22 cellular contexts compared by ENCODE assay signal in the genomic region with DNA sequence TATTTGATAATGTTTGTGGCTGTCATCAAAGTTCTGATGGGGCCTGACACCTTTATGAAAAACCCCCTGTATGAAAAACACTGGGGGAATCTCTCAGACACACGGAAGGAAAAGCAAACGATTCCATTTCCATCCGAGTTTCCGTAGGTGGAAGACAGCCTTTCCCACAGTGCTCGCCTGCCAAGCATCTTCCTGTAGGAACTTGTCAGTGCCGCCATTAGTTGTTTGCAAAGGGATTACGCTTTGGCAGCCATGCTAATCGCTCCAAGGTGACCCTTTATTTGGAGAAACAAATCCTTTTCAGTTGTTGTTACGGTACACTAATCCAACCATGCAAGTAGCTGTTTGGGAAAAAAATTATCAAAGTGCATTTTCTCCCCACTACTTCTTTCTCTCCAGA. TPM values are rescaled to one million over a fixed set of nuclear protein-coding genes. Genes with fewer than 3 reads are reported as not detected.
DNase-seq lines count a peak whose midpoint lies in the region; ATAC-seq, FAIRE-seq and TF ChIP-seq lines count a peak whose summit lies in the region.
"Had no signal": no experiment of that assay in that cellular context is flagged by ENCODE, and none has a peak within 500 bp of the region (broad histone marks: within the 10 kb centered on the region; RNA-seq: fewer than 3 reads in every experiment).

No MANE protein-coding gene starts in this region.

- intact Hi-C loops in Right ventricle myocardium superior (cut with DNase I) = no loop called here

- H3F3A ChIP-seq in MM.1S (ENCODE audit: insufficient read depth, low read length) = no peaks in the 10 kb centered on the region

- peak; percentile 39 for DNase-seq in DMS153 treated with DMSO at 0.1 percent for 48 hours (lab: John Stamatoyannopoulos, UW; ENCODE audit: unreplicated experiment)
- DNase-seq in NCI-H1092 treated with DMSO at 0.1 percent for 48 hours (lab: John Stamatoyannopoulos, UW) = peak; percentile 39
- peak; percentile 86 for DNase-seq in bronchial epithelial cell (ENCODE audit: low read depth)
- peak; percentile 20 for DNase-seq in midbrain (lab: John Stamatoyannopoulos, UW)
- no peak for DNase-seq in MM.1S
- DNase-seq in activated CD8-positive, alpha-beta memory T cell treated with anti-CD3 and anti-CD28 coated beads, Interleukin-2, amount 50 U/mL, for 48 hours = no peak
- DNase-seq in cerebellar nuclear complex (lab: John Stamatoyannopoulos, UW) = no peak
- no peak for DNase-seq in Right ventricle myocardium superior
- DNase-seq: activated CD4-positive, alpha-beta T cell treated with anti-CD3 and anti-CD28 coated beads for 48 hours; activated CD8-positive, alpha-beta memory T cell treated with anti-CD3 and anti-CD28 coated beads, Interleukin-2, amount 10 ng/mL, durations not matched to agents 7 days and 5 days; activated naive CD8-positive, alpha-beta T cell treated with anti-CD3 and anti-CD28 coated beads for 36 hours; CD4-positive, alpha-beta memory T cell; foreskin fibroblast; NCI-H1417; NCI-H446 treated with DMSO at 0.1 percent for 48 hours; stimulated activated CD4-positive, alpha-beta T cell treated with anti-CD3 and anti-CD28 coated beads, Interleukin-4, amount 100 ng/mL, for 1 hour had no signal

- no peak overlapping the region for H3K27ac ChIP-seq in MM.1S (ENCODE audit: low read length)
- H3K27ac ChIP-seq: coronary artery, KMS-11 had no signal

- H3K4me3 ChIP-seq in bronchial epithelial cell (ENCODE audit: low read depth, low read length) = peak overlapping the region; percentile 9
- H3K4me3 ChIP-seq in MM.1S (ENCODE audit: low read length) = no peak overlapping the region
- H3K4me3 ChIP-seq: coronary artery had no signal

- no peak overlapping the region for H3K9ac ChIP-seq in MM.1S (ENCODE audit: low read length)
- H3K9ac ChIP-seq: KMS-11 had no signal

- H3K9me3 ChIP-seq in MM.1S (replicated peaks; ENCODE audit: insufficient read depth, low read length) = no peaks in the 10 kb centered on the region

- H3K4me2 ChIP-seq in MM.1S (ENCODE audit: low read depth, low read length) = no peak overlapping the region
- H3K4me2 ChIP-seq: KMS-11 had no signal

- H3K4me1 ChIP-seq in MM.1S (ENCODE audit: low read length) = no peaks in the 10 kb centered on the region

- H4K20me1 ChIP-seq in MM.1S (ENCODE audit: insufficient read depth, low read length) = no peaks in the 10 kb centered on the region

- peak; percentile 88 for FAIRE-seq in bronchial epithelial cell (lab: Jason Lieb, UNC)
- FAIRE-seq: islet of Langerhans, TTC549 had no signal

- H3K9me2 ChIP-seq in MM.1S (replicated peaks; ENCODE audit: insufficient read depth, low read length) = no peaks in the 10 kb centered on the region

- no peak overlapping the region for H2AFZ ChIP-seq in MM.1S (ENCODE audit: low read length)

- ATAC-seq in Right ventricle myocardium superior (ENCODE audit: poor library complexity) = no peak
- ATAC-seq: activated CD8-positive, alpha-beta memory T cell treated with anti-CD3 and anti-CD28 coated beads, Interleukin-2, amount 10 ng/mL, durations not matched to agents 7 days and 5 days; activated T-helper 17 cell treated with anti-CD3 and anti-CD28 coated beads, Interleukin-2, amount 50 U/mL, for 72 hours had no signal

- H3K27me3 ChIP-seq in bronchial epithelial cell (ENCODE audit: control insufficient read depth, insufficient read depth, low read length) = no peaks in the 10 kb centered on the region
- no peaks in the 10 kb centered on the region for H3K27me3 ChIP-seq in MM.1S (replicated peaks; ENCODE audit: insufficient read depth, low read length)

- H3K79me2 ChIP-seq in MM.1S (ENCODE audit: low read length) = no peaks in the 10 kb centered on the region

- H3K36me3 ChIP-seq in bronchial epithelial cell (ENCODE audit: control insufficient read depth, insufficient read depth, low read length) = no peaks in the 10 kb centered on the region
- H3K36me3 ChIP-seq in MM.1S (replicated peaks; ENCODE audit: insufficient read depth, low read length) = no peaks in the 10 kb centered on the region

- TF ChIP-seq CTCF in bronchial epithelial cell (IDR thresholded peaks at IDR 0.05; ENCODE audit: insufficient read depth, low read length, severe bottlenecking) (no peak), MM.1S (IDR thresholded peaks at IDR 0.05; ENCODE audit: low read length) (no peak)

RNA-seq across cellular contexts. Expression of a gene that starts 44.4 kb away (rescaled TPM):
- total RNA-seq in bronchial epithelial cell (1.3 and 2.4 TPM in 2 replicates), Right ventricle myocardium superior (8.5 TPM)
- total RNA-seq: activated CD8-positive, alpha-beta memory T cell treated with anti-CD3 and anti-CD28 coated beads, Interleukin-2, amount 10 ng/mL, durations not matched to agents 7 days and 5 days; activated naive CD8-positive, alpha-beta T cell treated with anti-CD3 and anti-CD28 coated beads for 36 hours; activated T-helper 17 cell treated with anti-CD3 and anti-CD28 coated beads, Interleukin-2, amount 50 U/mL, for 72 hours; CD4-positive, alpha-beta memory T cell; HT1080 had no signal

Comparison
In these comparisons a context has a peak if more than half of its experiments do, and no peak if none do; other contexts are left out.
1. DNase-seq: peak in DMS153 treated with DMSO at 0.1 percent for 48 hours (single experiment), NCI-H1092 treated with DMSO at 0.1 percent for 48 hours (single experiment), bronchial epithelial cell (single experiment) and midbrain (single experiment); none in MM.1S (single experiment), activated CD8-positive, alpha-beta memory T cell treated with anti-CD3 and anti-CD28 coated beads, Interleukin-2, amount 50 U/mL, for 48 hours (single experiment), cerebellar nuclear complex (0 of 2) and Right ventricle myocardium superior (single experiment).